ENCODE assay signal across 26 cellular contexts in genomic region chr10:44035474-44036197, GRCh38.
A peak's percentile ranks its signal among the peaks of the same experiment; 100 is the strongest.
DNase-seq lines count a peak whose midpoint lies in the region; ATAC-seq, FAIRE-seq and TF ChIP-seq lines count a peak whose summit lies in the region.
"Had no signal": no experiment of that assay in that cellular context is flagged by ENCODE, and none has a peak within 500 bp of the region (broad histone marks: within the 10 kb centered on the region; RNA-seq: fewer than 3 reads in every experiment).

No MANE protein-coding gene starts in this region.

- H2AFZ ChIP-seq in HepG2 (ENCODE audit: low read length) = peak overlapping the region; percentile 27

- H3K4me3 ChIP-seq in HepG2 (replicated peaks in 1 of 3; ENCODE audit: insufficient read depth in 1 of 3, low read depth in 2 of 3, low read length in 3 of 3) = no peak overlapping the region
- H3K4me3 ChIP-seq in right lobe of liver = no peak overlapping the region
- H3K4me3 ChIP-seq in endodermal cell (ENCODE audit: low read length) = no peak overlapping the region
- H3K4me3 ChIP-seq in gastroesophageal sphincter = no peak overlapping the region
- H3K4me3 ChIP-seq: BLaER1 treated with 17β-estradiol and CSF1 and Interleukin-3, amounts not matched to agents 10 nM and 100 nM had no signal

- TF ChIP-seq EP300 in HepG2 (IDR thresholded peaks at IDR 0.05; ENCODE audit: low read depth in 2 of 2, low read length in 2 of 2) = no peak
- no peak for TF ChIP-seq EP300 in HepG2 (CRISPR knock-in tag; IDR thresholded peaks at IDR 0.05; ENCODE audit: borderline replicate concordance)
- TF ChIP-seq EP300 in gastroesophageal sphincter (IDR thresholded peaks at IDR 0.05) = no peak

- no peak for TF ChIP-seq CTCF in HepG2 (CRISPR knock-in tag; IDR thresholded peaks at IDR 0.05)
- no peak for TF ChIP-seq CTCF in right lobe of liver (IDR thresholded peaks at IDR 0.05)
- no peak for TF ChIP-seq CTCF in endodermal cell (conservative IDR thresholded peaks at IDR 0.05)
- TF ChIP-seq CTCF in gastroesophageal sphincter (IDR thresholded peaks at IDR 0.05) = no peak

- no peaks in the 10 kb centered on the region for H3K9me3 Mint-ChIP-seq in endodermal cell

- H3K4me2 ChIP-seq in HepG2 (ENCODE audit: low read depth, low read length) = no peak overlapping the region
- H3K4me2 ChIP-seq: BLaER1 treated with 17β-estradiol and CSF1 and Interleukin-3, amounts not matched to agents 10 nM and 100 nM; SK-N-SH had no signal

- intact Hi-C loops in HepG2 (cut with micrococcal nuclease; ENCODE audit: unreplicated experiment) (no loop called here), right lobe of liver (cut with DNase I) (no loop called here)

- H3K27me3 ChIP-seq in HepG2 (ENCODE audit: control insufficient read depth in 1 of 2, insufficient read depth in 2 of 2, low read length in 2 of 2) = no peaks in the 10 kb centered on the region; a peak in 1 of 5 replicates
- H3K27me3 ChIP-seq in right lobe of liver = no peaks in the 10 kb centered on the region
- no peaks in the 10 kb centered on the region for H3K27me3 ChIP-seq in endodermal cell (ENCODE audit: control insufficient read depth, insufficient read depth, low read length, poor library complexity, severe bottlenecking)
- no peaks in the 10 kb centered on the region for H3K27me3 ChIP-seq in gastroesophageal sphincter
- H3K27me3 ChIP-seq: BLaER1 treated with 17β-estradiol and CSF1 and Interleukin-3, amounts not matched to agents 10 nM and 100 nM had no signal

- ATAC-seq in HepG2 = no peak
- no peak for ATAC-seq in right lobe of liver
- peak; percentile 67 for ATAC-seq in HG03442 (IDR thresholded peaks at IDR 0.05; ENCODE audit: unreplicated experiment)
- no peak for ATAC-seq in gastroesophageal sphincter
- ATAC-seq: Panc1 had no signal

- no peak for TF ChIP-seq RAD21 in HepG2 (CRISPR knock-in tag; IDR thresholded peaks at IDR 0.05)

- H3K4me3 Mint-ChIP-seq in endodermal cell = no peak overlapping the region
- H3K4me3 Mint-ChIP-seq: CD4-positive, alpha-beta memory T cell had no signal

- CTCF ChIA-PET in HepG2 (lab: Yijun Ruan, JAX; ENCODE audit: low intra/inter-chr PET ratio, low total read pairs) = no interaction called here

- H3K4me1 ChIP-seq in HepG2 (ENCODE audit: insufficient read depth, low read length) = no peaks in the 10 kb centered on the region
- H3K4me1 ChIP-seq in right lobe of liver = no peaks in the 10 kb centered on the region
- peaks cover 3% of the 10 kb centered on the region for H3K4me1 ChIP-seq in endodermal cell (ENCODE audit: control insufficient read depth, insufficient read depth, low read length)
- peaks cover 0 to 13% (median 2%) of the 10 kb centered on the region in 3 donors for H3K4me1 ChIP-seq in gastroesophageal sphincter
- H3K4me1 ChIP-seq: BLaER1 treated with 17β-estradiol and CSF1 and Interleukin-3, amounts not matched to agents 10 nM and 100 nM; Caco-2 had no signal

- no peaks in the 10 kb centered on the region for H3K9me3 ChIP-seq in HepG2 (ENCODE audit: low read length)
- H3K9me3 ChIP-seq in right lobe of liver = no peaks in the 10 kb centered on the region
- no peaks in the 10 kb centered on the region for H3K9me3 ChIP-seq in endodermal cell (ENCODE audit: control insufficient read depth, low read length)
- peaks cover 0 to 2% (median 0%) of the 10 kb centered on the region in 3 donors for H3K9me3 ChIP-seq in gastroesophageal sphincter
- H3K9me3 ChIP-seq: Caco-2, SK-N-SH had no signal

- POLR2A ChIA-PET in HepG2 (lab: Yijun Ruan, JAX) = no interaction called here

- DNase-seq in HepG2 (ENCODE audit: low spot score) (no peak), right lobe of liver (no peak), endodermal cell (no peak), activated T-cell treated with anti-CD3 and anti-CD28 coated beads for 4 hours (no peak), cerebellar nuclear complex (lab: John Stamatoyannopoulos, UW) (no peak), activated gamma-delta T cell (lab: John Stamatoyannopoulos, UW) (no peak)
- DNase-seq: 8988T; Caco-2; CD4-positive, alpha-beta memory T cell; DMS 273 treated with DMSO at 0.1 percent for 48 hours; DMS79 treated with DMSO at 0.1 percent for 48 hours; GOT3; HCEC 1CT; KG1; NCI-H1092; NCI-H146; NCI-H2029; NCI-H2227 treated with DMSO at 0.1 percent for 48 hours; NCI-H510A treated with DMSO at 0.1 percent for 48 hours; NCI-H774; SIG-M5; SK-N-SH had no signal

- H3K36me3 ChIP-seq in HepG2 (replicated peaks in 1 of 2; ENCODE audit: control insufficient read depth in 1 of 2, insufficient read depth in 2 of 2, low read length in 2 of 2) (no peaks in the 10 kb centered on the region), right lobe of liver (no peaks in the 10 kb centered on the region), endodermal cell (ENCODE audit: control insufficient read depth, insufficient read depth, low read length) (no peaks in the 10 kb centered on the region), gastroesophageal sphincter (no peaks in the 10 kb centered on the region)
- H3K36me3 ChIP-seq: BLaER1 treated with 17β-estradiol and CSF1 and Interleukin-3, amounts not matched to agents 10 nM and 100 nM had no signal

- no peak for TF ChIP-seq POLR2A in HepG2 (IDR thresholded peaks at IDR 0.05; ENCODE audit: insufficient read depth in 1 of 2, low read depth in 2 of 2, low read length in 2 of 2)
- TF ChIP-seq POLR2A in right lobe of liver (IDR thresholded peaks at IDR 0.05) = no peak
- no peak for TF ChIP-seq POLR2A in gastroesophageal sphincter (IDR thresholded peaks at IDR 0.05)

- peaks cover 2% of the 10 kb centered on the region for H3K27me3 Mint-ChIP-seq in endodermal cell (ENCODE audit: insufficient read depth)

- H3K79me2 ChIP-seq in HepG2 (ENCODE audit: insufficient read depth, low read length) = no peaks in the 10 kb centered on the region

- peaks cover 13% of the 10 kb centered on the region for H3K4me1 Mint-ChIP-seq in endodermal cell
- H3K4me1 Mint-ChIP-seq: CD4-positive, alpha-beta memory T cell had no signal

- in situ Hi-C loops in HepG2 (cut with HindIII; ENCODE audit: extremely low pct_ligation_motif_present, low pct_unique_long_range_greater_than_20kb) = no loop called here

- H4K20me1 ChIP-seq in HepG2 (ENCODE audit: insufficient read depth, low read length) = no peaks in the 10 kb centered on the region
- H4K20me1 ChIP-seq: BLaER1 treated with 17β-estradiol and CSF1 and Interleukin-3, amounts not matched to agents 10 nM and 100 nM had no signal

- FAIRE-seq in HepG2 (lab: Jason Lieb, UNC) = no peak

- no peak overlapping the region for H3K27ac Mint-ChIP-seq in endodermal cell

- 49% methylated on average over 7 of the region's 8 CpGs for WGBS in HepG2 (ENCODE audit: low lambda C conversion rate)
- 50% methylated on average over 5 of the region's 8 CpGs for WGBS in right lobe of liver (ENCODE audit: insufficient coverage, low coverage, low lambda C conversion rate, missing lambda C conversion rate)
- WGBS in endodermal cell (ENCODE audit: insufficient coverage in 1 of 2, insufficient read length in 1 of 2), 2 experiments = 72 to 87% methylated on average over 6 to 8 of the region's 8 CpGs
- 79% methylated on average over 6 to 7 of the region's 8 CpGs for WGBS in gastroesophageal sphincter (ENCODE audit: low coverage in 1 of 2), 2 donors

- BruUV-seq in HepG2 (replicated peaks; lab: Mats Ljungman, UMichigan) = no TSS peak

- no peak overlapping the region for H3K27ac ChIP-seq in HepG2 (ENCODE audit: extremely low read length, insufficient read depth, low read length)
- H3K27ac ChIP-seq in right lobe of liver = no peak overlapping the region
- no peak overlapping the region for H3K27ac ChIP-seq in endodermal cell (ENCODE audit: low read depth, low read length)
- no peak overlapping the region for H3K27ac ChIP-seq in gastroesophageal sphincter

- no peaks in the 10 kb centered on the region for H3K36me3 Mint-ChIP-seq in endodermal cell (ENCODE audit: low read depth)
- H3K36me3 Mint-ChIP-seq: CD4-positive, alpha-beta memory T cell had no signal

- no peak overlapping the region for H3K9ac ChIP-seq in HepG2 (ENCODE audit: insufficient read depth, low read depth, low read length)
- H3K9ac ChIP-seq in endodermal cell (ENCODE audit: extremely low read depth, low read length, poor library complexity, severe bottlenecking) = peak overlapping the region; percentile 15
- H3K9ac ChIP-seq: BLaER1 treated with 17β-estradiol and CSF1 and Interleukin-3, amounts not matched to agents 10 nM and 100 nM; SK-N-SH had no signal

TF ChIP-seq in HepG2, 621 proteins besides CTCF, POLR2A, EP300 and RAD21 (continues in another document):
- TF ChIP-seq, protein P1, sequence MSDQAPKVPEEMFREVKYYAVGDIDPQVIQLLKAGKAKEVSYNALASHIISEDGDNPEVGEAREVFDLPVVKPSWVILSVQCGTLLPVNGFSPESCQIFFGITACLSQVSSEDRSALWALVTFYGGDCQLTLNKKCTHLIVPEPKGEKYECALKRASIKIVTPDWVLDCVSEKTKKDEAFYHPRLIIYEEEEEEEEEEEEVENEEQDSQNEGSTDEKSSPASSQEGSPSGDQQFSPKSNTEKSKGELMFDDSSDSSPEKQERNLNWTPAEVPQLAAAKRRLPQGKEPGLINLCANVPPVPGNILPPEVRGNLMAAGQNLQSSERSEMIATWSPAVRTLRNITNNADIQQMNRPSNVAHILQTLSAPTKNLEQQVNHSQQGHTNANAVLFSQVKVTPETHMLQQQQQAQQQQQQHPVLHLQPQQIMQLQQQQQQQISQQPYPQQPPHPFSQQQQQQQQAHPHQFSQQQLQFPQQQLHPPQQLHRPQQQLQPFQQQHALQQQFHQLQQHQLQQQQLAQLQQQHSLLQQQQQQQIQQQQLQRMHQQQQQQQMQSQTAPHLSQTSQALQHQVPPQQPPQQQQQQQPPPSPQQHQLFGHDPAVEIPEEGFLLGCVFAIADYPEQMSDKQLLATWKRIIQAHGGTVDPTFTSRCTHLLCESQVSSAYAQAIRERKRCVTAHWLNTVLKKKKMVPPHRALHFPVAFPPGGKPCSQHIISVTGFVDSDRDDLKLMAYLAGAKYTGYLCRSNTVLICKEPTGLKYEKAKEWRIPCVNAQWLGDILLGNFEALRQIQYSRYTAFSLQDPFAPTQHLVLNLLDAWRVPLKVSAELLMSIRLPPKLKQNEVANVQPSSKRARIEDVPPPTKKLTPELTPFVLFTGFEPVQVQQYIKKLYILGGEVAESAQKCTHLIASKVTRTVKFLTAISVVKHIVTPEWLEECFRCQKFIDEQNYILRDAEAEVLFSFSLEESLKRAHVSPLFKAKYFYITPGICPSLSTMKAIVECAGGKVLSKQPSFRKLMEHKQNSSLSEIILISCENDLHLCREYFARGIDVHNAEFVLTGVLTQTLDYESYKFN (CRISPR knock-in tag; conservative IDR thresholded peaks at IDR 0.05) = no peak
- no peak for TF ChIP-seq ZNF780A (CRISPR knock-in tag; IDR thresholded peaks at IDR 0.05)
- no peak for TF ChIP-seq ZKSCAN1 (IDR thresholded peaks at IDR 0.05; ENCODE audit: low read length)
- no peak for TF ChIP-seq HNF4G (IDR thresholded peaks at IDR 0.05; ENCODE audit: borderline replicate concordance, low read depth, low read length)
- no peak for TF ChIP-seq HNF4G (CRISPR knock-in tag; IDR thresholded peaks at IDR 0.05; ENCODE audit: borderline replicate concordance, low read depth)
- no peak for TF ChIP-seq NR2F6 (IDR thresholded peaks at IDR 0.05)
- TF ChIP-seq NR2F6 (CRISPR knock-in tag; IDR thresholded peaks at IDR 0.05) = no peak
- no peak for TF ChIP-seq NPAS2 (CRISPR knock-in tag; IDR thresholded peaks at IDR 0.05; ENCODE audit: borderline replicate concordance)
- TF ChIP-seq ZFP1 (CRISPR knock-in tag; IDR thresholded peaks at IDR 0.05) = no peak
- TF ChIP-seq NR2F1 (CRISPR knock-in tag; IDR thresholded peaks at IDR 0.05) = no peak
